ENCODE assay signal across 8 cellular contexts in the genomic region with DNA sequence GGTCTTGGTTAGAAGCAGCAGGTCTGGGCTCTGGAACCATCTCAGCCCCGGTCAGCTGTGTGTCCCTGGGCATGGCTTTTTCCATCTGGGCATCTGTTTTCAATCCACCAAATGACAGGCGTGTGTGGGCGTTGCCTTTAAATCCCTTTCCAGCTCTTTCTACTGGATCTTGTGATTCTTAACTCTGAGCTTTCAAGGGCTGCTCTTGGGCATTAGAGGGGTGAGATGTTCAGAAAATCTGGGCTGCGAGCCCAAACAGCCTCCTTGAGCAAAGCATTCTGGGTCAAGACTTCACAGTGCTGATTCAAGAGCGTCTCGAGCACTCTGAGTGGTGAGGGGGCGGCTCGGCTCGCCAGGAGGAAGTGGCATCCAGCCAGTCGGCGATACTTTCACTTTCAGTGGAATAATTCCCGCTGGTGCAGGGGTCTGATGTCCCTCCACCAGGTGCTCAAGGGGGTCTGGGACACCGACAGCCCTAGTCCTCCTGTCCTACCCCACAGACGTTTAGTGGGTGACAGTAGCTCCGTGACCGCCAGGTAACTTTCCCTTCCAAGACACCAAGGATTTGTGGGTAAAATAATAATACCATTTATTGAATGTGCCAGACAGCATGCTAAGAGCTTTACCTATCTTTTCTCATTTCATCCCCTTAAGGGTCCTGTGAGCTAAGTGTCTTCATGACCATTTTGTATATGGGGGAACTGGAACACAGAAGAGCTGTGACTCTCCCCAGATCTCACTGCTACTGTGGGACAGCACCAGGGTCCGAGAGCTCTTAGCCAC.
DNase-seq lines count a peak whose midpoint lies in the region; ATAC-seq and TF ChIP-seq lines count a peak whose summit lies in the region.

No MANE protein-coding gene starts in this region.

- ATAC-seq in HG02884 (IDR thresholded peaks at IDR 0.05; ENCODE audit: unreplicated experiment) (peak; percentile 37), mucosa of descending colon (peak; percentile 90)
- peak; percentile 81 for ATAC-seq in activated CD8-positive, alpha-beta T cell treated with anti-CD3 and anti-CD28 coated beads for 36 hours

- H3K27me3 Mint-ChIP-seq in activated CD8-positive, alpha-beta T cell treated with anti-CD3 and anti-CD28 coated beads for 36 hours = no peaks in the 10 kb centered on the region

- no peaks in the 10 kb centered on the region for H3K36me3 ChIP-seq in mucosa of descending colon (ENCODE audit: low read depth)

- H3K4me1 ChIP-seq in mucosa of descending colon (ENCODE audit: low read depth) = peaks cover 6% of the 10 kb centered on the region

- intact Hi-C loops in activated CD8-positive, alpha-beta T cell treated with anti-CD3 and anti-CD28 coated beads for 36 hours (cut with micrococcal nuclease) = loop anchor here (5.0 to 10.0 kb wide), 4 partner anchors 45 to 115 kb away; partner anchors contain the start of gene PLXNC1
- intact Hi-C loops in mucosa of descending colon (cut with DNase I, micrococcal nuclease) = no loop called here

- POLR2A ChIA-PET in activated CD8-positive, alpha-beta T cell treated with anti-CD3 and anti-CD28 coated beads for 36 hours (lab: Charles Lee) = interaction anchor here (0.7 to 4.6 kb wide), 7 partner anchors 8 to 57 kb away, joined by 3 to 26 read pairs (median 8); no protein-coding TSS in a partner anchor

- H3K36me3 Mint-ChIP-seq in activated CD8-positive, alpha-beta T cell treated with anti-CD3 and anti-CD28 coated beads for 36 hours (ENCODE audit: low read depth) = peaks cover 26% of the 10 kb centered on the region

- H3K9me3 Mint-ChIP-seq in activated CD8-positive, alpha-beta T cell treated with anti-CD3 and anti-CD28 coated beads for 36 hours = no peaks in the 10 kb centered on the region

- H3K4me3 Mint-ChIP-seq in activated CD8-positive, alpha-beta T cell treated with anti-CD3 and anti-CD28 coated beads for 36 hours = peak overlapping the region; percentile 88

- TF ChIP-seq POLR2A in GM15510 (IDR thresholded peaks at IDR 0.05; ENCODE audit: borderline replicate concordance, extremely low read depth, insufficient read length) = peak; percentile 14

- H3K4me1 Mint-ChIP-seq in activated CD8-positive, alpha-beta T cell treated with anti-CD3 and anti-CD28 coated beads for 36 hours (ENCODE audit: low read depth) = peaks cover 40% of the 10 kb centered on the region

- TF ChIP-seq CTCF in activated CD8-positive, alpha-beta T cell treated with anti-CD3 and anti-CD28 coated beads for 36 hours (IDR thresholded peaks at IDR 0.05) = no peak
- no peak for TF ChIP-seq CTCF in mucosa of descending colon (IDR thresholded peaks at IDR 0.05)

- peak overlapping the region; percentile 99 for H3K27ac Mint-ChIP-seq in activated CD8-positive, alpha-beta T cell treated with anti-CD3 and anti-CD28 coated beads for 36 hours

- DNase-seq in NCI-H2227 (lab: John Stamatoyannopoulos, UW; ENCODE audit: unreplicated experiment) (peak; percentile 88), mucosa of descending colon (peak; percentile 77 to 86 (median 80)), NCI-H2081 (lab: John Stamatoyannopoulos, UW) (no peak)
- peak; percentile 90 for DNase-seq in activated CD8-positive, alpha-beta T cell treated with anti-CD3 and anti-CD28 coated beads for 36 hours
- DNase-seq in effector CD8-positive, alpha-beta T cell (lab: John Stamatoyannopoulos, UW) = peak; percentile 50
- DNase-seq in stimulated activated CD8-positive, alpha-beta memory T cell treated with anti-CD3 and anti-CD28 coated beads, Interleukin-4, amount 100 ng/mL, for 24 hours (ENCODE audit: low read depth) = peak; percentile 61

- no peaks in the 10 kb centered on the region for H3K9me3 ChIP-seq in mucosa of descending colon

- peak overlapping the region; percentile 12 for H3K4me3 ChIP-seq in mucosa of descending colon

- CTCF ChIA-PET in activated CD8-positive, alpha-beta T cell treated with anti-CD3 and anti-CD28 coated beads for 36 hours (lab: Charles Lee) = interaction anchor here (0.7 to 2.5 kb wide), 8 partner anchors 14 to 138 kb away, joined by 3 to 10 read pairs (median 3); no protein-coding TSS in a partner anchor

Comparison
In these comparisons a context has a peak if more than half of its experiments do, and no peak if none do; other contexts are left out.
1. ATAC-seq: peak in every context shown above with its lines; median percentile 90 in mucosa of descending colon; 81 in activated CD8-positive, alpha-beta T cell treated with anti-CD3 and anti-CD28 coated beads for 36 hours; 37 in HG02884.
2. DNase-seq: peak in NCI-H2227 (single experiment), activated CD8-positive, alpha-beta T cell treated with anti-CD3 and anti-CD28 coated beads for 36 hours (single experiment), effector CD8-positive, alpha-beta T cell (single experiment), mucosa of descending colon (3 of 3) and stimulated activated CD8-positive, alpha-beta memory T cell treated with anti-CD3 and anti-CD28 coated beads, Interleukin-4, amount 100 ng/mL, for 24 hours (single experiment); none in NCI-H2081 (0 of 2).